In the genomic region with DNA sequence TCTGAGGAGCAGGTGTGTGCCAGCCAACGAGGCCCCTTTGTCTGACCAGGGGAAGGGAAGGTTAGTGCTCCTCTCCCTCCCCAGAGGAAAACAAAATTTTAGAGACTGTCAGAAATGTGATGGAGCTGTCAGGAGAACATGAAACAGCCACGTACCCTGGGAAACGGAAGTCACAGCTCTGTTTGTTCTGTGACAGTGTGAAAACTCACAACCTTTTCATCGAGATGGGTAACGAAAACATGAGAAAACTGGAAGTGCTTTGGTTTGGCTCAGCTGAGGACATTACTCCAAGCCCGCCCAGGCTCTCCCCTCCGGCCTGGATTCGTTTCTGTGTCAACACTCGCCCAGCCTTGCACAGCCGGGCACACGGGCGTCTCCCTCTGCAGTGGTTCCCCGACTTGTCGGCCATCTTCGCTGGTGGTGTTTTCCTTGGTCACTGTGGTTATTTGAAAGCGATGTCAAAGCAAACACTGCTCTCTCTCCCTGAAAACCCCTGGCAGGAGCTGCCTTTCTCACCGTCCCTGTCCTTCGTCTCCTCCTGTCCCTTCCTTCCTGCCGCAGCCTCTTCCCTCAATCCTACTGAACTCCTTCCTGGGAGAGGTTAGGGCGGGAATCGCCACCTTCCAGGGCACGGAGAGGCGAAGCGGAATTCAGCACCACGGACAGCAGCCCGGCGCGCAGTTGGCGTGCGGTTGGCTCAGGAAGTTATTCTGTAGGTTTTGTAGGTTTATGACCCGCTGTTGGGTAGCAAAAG, we compare ENCODE assay signal across 1 cellular context.
TF ChIP-seq lines count a peak whose summit lies in the region.

No MANE protein-coding gene starts in this region.

TF ChIP-seq in IMR-90, 13 proteins besides CTCF, POLR2A, EP300 and RAD21 (continued from another document):
- TF ChIP-seq, protein P1, sequence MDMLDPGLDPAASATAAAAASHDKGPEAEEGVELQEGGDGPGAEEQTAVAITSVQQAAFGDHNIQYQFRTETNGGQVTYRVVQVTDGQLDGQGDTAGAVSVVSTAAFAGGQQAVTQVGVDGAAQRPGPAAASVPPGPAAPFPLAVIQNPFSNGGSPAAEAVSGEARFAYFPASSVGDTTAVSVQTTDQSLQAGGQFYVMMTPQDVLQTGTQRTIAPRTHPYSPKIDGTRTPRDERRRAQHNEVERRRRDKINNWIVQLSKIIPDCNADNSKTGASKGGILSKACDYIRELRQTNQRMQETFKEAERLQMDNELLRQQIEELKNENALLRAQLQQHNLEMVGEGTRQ (IDR thresholded peaks at IDR 0.05; ENCODE audit: low read depth, low read length): no peak
- TF ChIP-seq NFE2L2 (IDR thresholded peaks at IDR 0.05; ENCODE audit: low read depth, low read length) (no peak), CHD1 (IDR thresholded peaks at IDR 0.05; ENCODE audit: low read depth, low read length) (no peak), MAZ (IDR thresholded peaks at IDR 0.05; ENCODE audit: borderline replicate concordance, low read depth, low read length) (no peak)
- TF ChIP-seq, protein P2, sequence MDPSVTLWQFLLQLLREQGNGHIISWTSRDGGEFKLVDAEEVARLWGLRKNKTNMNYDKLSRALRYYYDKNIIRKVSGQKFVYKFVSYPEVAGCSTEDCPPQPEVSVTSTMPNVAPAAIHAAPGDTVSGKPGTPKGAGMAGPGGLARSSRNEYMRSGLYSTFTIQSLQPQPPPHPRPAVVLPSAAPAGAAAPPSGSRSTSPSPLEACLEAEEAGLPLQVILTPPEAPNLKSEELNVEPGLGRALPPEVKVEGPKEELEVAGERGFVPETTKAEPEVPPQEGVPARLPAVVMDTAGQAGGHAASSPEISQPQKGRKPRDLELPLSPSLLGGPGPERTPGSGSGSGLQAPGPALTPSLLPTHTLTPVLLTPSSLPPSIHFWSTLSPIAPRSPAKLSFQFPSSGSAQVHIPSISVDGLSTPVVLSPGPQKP (IDR thresholded peaks at IDR 0.05; ENCODE audit: borderline replicate concordance, low read depth, low read length): no peak
